ENCODE assay signal across 1 cellular context in the genomic region with DNA sequence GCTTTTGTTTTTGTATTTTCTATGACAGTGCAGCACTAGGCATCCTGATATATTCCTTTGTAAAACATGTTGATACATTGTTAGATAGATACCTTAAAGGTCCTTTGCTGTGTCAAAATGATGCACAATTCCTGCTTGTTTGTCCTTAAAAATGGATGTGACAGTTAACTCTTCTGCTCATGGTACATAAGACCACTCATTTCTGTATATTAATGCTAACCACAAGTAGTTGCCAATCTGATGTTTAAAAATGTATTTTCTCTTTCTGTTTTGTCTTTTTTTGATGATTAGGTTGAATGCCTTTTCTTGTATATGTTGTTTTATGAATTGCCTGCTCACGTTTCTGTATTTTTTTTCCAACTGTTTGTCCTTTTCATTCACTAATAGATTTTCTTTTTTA.
TF ChIP-seq lines count a peak whose summit lies in the region.

No MANE protein-coding gene starts in this region.

TF ChIP-seq in GM12878, 131 proteins besides CTCF, POLR2A, EP300 and RAD21 (continues in another document):
- TF ChIP-seq STAT1 (conservative IDR thresholded peaks at IDR 0.05) (no peak), HCFC1 (IDR thresholded peaks at IDR 0.05; ENCODE audit: low read length) (no peak), HDAC6 (IDR thresholded peaks at IDR 0.05; ENCODE audit: unreplicated experiment) (no peak), SIN3A (IDR thresholded peaks at IDR 0.05; ENCODE audit: low read depth, low read length) (no peak), NFIC (IDR thresholded peaks at IDR 0.05; ENCODE audit: low read depth, low read length) (peak; percentile 69; the same call in 1 of the 2 replicates), MYC (IDR thresholded peaks at IDR 0.05; ENCODE audit: insufficient read depth, insufficient read length, insufficient replicate concordance, low read length, severe bottlenecking) (no peak), YBX1 (IDR thresholded peaks at IDR 0.05) (no peak), ESRRA (IDR thresholded peaks at IDR 0.05; ENCODE audit: low read length) (no peak), KAT2A (conservative IDR thresholded peaks at IDR 0.05; ENCODE audit: control insufficient read depth, low read depth, low read length) (no peak), NBN (IDR thresholded peaks at IDR 0.05) (no peak), RELA (IDR thresholded peaks at IDR 0.05; ENCODE audit: borderline replicate concordance, partially characterized antibody) (no peak), IRF4 (IDR thresholded peaks at IDR 0.05; ENCODE audit: low read depth, low read length) (0 out of 2 replicates have a peak, but pooled peaks have one; percentile 24), IKZF2 (IDR thresholded peaks at IDR 0.05) (peak in 1 of 2 experiments; percentile 37; a peak in 1 of 4 replicates), YY1 (IDR thresholded peaks at IDR 0.05; ENCODE audit: low read depth, low read length) (no peak), FOXK2 (IDR thresholded peaks at IDR 0.05) (no peak), NR2F1 (conservative IDR thresholded peaks at IDR 0.05) (no peak), PML (IDR thresholded peaks at IDR 0.05; ENCODE audit: low read length) (no peak), SIX5 (IDR thresholded peaks at IDR 0.05; ENCODE audit: low read depth, low read length, severe bottlenecking) (no peak), EGR1 (IDR thresholded peaks at IDR 0.05; ENCODE audit: borderline replicate concordance in 1 of 2, low read depth in 2 of 2, low read length in 2 of 2) (no peak), TARDBP (IDR thresholded peaks at IDR 0.05; ENCODE audit: borderline replicate concordance) (no peak), ZNF384 (IDR thresholded peaks at IDR 0.05; ENCODE audit: borderline replicate concordance, low read depth, low read length) (no peak), RB1 (IDR thresholded peaks at IDR 0.05; ENCODE audit: borderline replicate concordance) (no peak), RCOR1 (conservative IDR thresholded peaks at IDR 0.05; ENCODE audit: low read depth, low read length) (no peak), BMI1 (IDR thresholded peaks at IDR 0.05; ENCODE audit: borderline replicate concordance) (no peak), BHLHE40 (IDR thresholded peaks at IDR 0.05; ENCODE audit: borderline replicate concordance in 1 of 2, low read depth in 2 of 2, low read length in 1 of 2) (peak; percentile 30 to 32; a peak in 1 of 4 replicates), ZNF24 (IDR thresholded peaks at IDR 0.05) (no peak), ETV6 (conservative IDR thresholded peaks at IDR 0.05 in 1 of 2, IDR thresholded peaks at IDR 0.05 in 1 of 2; ENCODE audit: borderline replicate concordance in 1 of 2, low read depth in 1 of 2) (no peak), SP1 (IDR thresholded peaks at IDR 0.05; ENCODE audit: low read depth, low read length) (no peak), TBL1XR1 (IDR thresholded peaks at IDR 0.05; ENCODE audit: low read depth, low read length) (no peak), RBBP5 (conservative IDR thresholded peaks at IDR 0.05) (no peak), SMC3 (IDR thresholded peaks at IDR 0.05; ENCODE audit: borderline replicate concordance, low read length) (no peak), ZNF274 (IDR thresholded peaks at IDR 0.05; ENCODE audit: insufficient read depth, insufficient read length) (no peak)
- TF ChIP-seq, protein P1, sequence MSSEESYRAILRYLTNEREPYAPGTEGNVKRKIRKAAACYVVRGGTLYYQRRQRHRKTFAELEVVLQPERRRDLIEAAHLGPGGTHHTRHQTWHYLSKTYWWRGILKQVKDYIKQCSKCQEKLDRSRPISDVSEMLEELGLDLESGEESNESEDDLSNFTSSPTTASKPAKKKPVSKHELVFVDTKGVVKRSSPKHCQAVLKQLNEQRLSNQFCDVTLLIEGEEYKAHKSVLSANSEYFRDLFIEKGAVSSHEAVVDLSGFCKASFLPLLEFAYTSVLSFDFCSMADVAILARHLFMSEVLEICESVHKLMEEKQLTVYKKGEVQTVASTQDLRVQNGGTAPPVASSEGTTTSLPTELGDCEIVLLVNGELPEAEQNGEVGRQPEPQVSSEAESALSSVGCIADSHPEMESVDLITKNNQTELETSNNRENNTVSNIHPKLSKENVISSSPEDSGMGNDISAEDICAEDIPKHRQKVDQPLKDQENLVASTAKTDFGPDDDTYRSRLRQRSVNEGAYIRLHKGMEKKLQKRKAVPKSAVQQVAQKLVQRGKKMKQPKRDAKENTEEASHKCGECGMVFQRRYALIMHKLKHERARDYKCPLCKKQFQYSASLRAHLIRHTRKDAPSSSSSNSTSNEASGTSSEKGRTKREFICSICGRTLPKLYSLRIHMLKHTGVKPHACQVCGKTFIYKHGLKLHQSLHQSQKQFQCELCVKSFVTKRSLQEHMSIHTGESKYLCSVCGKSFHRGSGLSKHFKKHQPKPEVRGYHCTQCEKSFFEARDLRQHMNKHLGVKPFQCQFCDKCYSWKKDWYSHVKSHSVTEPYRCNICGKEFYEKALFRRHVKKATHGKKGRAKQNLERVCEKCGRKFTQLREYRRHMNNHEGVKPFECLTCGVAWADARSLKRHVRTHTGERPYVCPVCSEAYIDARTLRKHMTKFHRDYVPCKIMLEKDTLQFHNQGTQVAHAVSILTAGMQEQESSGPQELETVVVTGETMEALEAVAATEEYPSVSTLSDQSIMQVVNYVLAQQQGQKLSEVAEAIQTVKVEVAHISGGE (CRISPR knock-in tag; IDR thresholded peaks at IDR 0.05) = no peak
- TF ChIP-seq, protein P2, sequence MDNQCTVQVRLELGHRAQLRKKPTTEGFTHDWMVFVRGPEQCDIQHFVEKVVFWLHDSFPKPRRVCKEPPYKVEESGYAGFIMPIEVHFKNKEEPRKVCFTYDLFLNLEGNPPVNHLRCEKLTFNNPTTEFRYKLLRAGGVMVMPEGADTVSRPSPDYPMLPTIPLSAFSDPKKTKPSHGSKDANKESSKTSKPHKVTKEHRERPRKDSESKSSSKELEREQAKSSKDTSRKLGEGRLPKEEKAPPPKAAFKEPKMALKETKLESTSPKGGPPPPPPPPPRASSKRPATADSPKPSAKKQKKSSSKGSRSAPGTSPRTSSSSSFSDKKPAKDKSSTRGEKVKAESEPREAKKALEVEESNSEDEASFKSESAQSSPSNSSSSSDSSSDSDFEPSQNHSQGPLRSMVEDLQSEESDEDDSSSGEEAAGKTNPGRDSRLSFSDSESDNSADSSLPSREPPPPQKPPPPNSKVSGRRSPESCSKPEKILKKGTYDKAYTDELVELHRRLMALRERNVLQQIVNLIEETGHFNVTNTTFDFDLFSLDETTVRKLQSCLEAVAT (IDR thresholded peaks at IDR 0.05) = no peak
- TF ChIP-seq, protein P3, sequence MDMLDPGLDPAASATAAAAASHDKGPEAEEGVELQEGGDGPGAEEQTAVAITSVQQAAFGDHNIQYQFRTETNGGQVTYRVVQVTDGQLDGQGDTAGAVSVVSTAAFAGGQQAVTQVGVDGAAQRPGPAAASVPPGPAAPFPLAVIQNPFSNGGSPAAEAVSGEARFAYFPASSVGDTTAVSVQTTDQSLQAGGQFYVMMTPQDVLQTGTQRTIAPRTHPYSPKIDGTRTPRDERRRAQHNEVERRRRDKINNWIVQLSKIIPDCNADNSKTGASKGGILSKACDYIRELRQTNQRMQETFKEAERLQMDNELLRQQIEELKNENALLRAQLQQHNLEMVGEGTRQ (IDR thresholded peaks at IDR 0.05; ENCODE audit: borderline replicate concordance, low read depth, low read length) = no peak
- TF ChIP-seq, protein P4, sequence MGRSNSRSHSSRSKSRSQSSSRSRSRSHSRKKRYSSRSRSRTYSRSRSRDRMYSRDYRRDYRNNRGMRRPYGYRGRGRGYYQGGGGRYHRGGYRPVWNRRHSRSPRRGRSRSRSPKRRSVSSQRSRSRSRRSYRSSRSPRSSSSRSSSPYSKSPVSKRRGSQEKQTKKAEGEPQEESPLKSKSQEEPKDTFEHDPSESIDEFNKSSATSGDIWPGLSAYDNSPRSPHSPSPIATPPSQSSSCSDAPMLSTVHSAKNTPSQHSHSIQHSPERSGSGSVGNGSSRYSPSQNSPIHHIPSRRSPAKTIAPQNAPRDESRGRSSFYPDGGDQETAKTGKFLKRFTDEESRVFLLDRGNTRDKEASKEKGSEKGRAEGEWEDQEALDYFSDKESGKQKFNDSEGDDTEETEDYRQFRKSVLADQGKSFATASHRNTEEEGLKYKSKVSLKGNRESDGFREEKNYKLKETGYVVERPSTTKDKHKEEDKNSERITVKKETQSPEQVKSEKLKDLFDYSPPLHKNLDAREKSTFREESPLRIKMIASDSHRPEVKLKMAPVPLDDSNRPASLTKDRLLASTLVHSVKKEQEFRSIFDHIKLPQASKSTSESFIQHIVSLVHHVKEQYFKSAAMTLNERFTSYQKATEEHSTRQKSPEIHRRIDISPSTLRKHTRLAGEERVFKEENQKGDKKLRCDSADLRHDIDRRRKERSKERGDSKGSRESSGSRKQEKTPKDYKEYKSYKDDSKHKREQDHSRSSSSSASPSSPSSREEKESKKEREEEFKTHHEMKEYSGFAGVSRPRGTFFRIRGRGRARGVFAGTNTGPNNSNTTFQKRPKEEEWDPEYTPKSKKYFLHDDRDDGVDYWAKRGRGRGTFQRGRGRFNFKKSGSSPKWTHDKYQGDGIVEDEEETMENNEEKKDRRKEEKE (IDR thresholded peaks at IDR 0.05) = no peak
- TF ChIP-seq, protein P5, sequence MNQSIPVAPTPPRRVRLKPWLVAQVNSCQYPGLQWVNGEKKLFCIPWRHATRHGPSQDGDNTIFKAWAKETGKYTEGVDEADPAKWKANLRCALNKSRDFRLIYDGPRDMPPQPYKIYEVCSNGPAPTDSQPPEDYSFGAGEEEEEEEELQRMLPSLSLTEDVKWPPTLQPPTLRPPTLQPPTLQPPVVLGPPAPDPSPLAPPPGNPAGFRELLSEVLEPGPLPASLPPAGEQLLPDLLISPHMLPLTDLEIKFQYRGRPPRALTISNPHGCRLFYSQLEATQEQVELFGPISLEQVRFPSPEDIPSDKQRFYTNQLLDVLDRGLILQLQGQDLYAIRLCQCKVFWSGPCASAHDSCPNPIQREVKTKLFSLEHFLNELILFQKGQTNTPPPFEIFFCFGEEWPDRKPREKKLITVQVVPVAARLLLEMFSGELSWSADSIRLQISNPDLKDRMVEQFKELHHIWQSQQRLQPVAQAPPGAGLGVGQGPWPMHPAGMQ (IDR thresholded peaks at IDR 0.05; ENCODE audit: borderline replicate concordance) = no peak
- TF ChIP-seq, protein P6, sequence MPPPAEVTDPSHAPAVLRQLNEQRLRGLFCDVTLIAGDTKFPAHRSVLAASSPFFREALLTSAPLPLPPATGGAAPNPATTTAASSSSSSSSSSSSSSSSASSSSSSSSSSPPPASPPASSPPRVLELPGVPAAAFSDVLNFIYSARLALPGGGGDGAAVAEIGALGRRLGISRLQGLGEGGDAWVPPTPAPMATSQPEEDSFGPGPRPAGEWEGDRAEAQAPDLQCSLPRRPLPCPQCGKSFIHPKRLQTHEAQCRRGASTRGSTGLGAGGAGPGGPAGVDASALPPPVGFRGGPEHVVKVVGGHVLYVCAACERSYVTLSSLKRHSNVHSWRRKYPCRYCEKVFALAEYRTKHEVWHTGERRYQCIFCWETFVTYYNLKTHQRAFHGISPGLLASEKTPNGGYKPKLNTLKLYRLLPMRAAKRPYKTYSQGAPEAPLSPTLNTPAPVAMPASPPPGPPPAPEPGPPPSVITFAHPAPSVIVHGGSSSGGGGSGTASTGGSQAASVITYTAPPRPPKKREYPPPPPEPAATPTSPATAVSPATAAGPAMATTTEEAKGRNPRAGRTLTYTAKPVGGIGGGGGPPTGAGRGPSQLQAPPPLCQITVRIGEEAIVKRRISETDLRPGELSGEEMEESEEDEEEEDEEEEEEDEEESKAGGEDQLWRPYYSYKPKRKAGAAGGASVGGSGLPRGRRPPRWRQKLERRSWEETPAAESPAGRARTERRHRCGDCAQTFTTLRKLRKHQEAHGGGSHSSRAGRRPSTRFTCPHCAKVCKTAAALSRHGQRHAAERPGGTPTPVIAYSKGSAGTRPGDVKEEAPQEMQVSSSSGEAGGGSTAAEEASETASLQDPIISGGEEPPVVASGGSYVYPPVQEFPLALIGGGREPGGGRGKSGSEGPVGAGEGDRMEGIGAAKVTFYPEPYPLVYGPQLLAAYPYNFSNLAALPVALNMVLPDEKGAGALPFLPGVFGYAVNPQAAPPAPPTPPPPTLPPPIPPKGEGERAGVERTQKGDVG (CRISPR knock-in tag; IDR thresholded peaks at IDR 0.05) = no peak
- TF ChIP-seq, protein P7, sequence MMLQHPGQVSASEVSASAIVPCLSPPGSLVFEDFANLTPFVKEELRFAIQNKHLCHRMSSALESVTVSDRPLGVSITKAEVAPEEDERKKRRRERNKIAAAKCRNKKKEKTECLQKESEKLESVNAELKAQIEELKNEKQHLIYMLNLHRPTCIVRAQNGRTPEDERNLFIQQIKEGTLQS (IDR thresholded peaks at IDR 0.05; ENCODE audit: borderline replicate concordance, extremely low read depth, low read depth, low read length) = no peak
- TF ChIP-seq, protein P8, sequence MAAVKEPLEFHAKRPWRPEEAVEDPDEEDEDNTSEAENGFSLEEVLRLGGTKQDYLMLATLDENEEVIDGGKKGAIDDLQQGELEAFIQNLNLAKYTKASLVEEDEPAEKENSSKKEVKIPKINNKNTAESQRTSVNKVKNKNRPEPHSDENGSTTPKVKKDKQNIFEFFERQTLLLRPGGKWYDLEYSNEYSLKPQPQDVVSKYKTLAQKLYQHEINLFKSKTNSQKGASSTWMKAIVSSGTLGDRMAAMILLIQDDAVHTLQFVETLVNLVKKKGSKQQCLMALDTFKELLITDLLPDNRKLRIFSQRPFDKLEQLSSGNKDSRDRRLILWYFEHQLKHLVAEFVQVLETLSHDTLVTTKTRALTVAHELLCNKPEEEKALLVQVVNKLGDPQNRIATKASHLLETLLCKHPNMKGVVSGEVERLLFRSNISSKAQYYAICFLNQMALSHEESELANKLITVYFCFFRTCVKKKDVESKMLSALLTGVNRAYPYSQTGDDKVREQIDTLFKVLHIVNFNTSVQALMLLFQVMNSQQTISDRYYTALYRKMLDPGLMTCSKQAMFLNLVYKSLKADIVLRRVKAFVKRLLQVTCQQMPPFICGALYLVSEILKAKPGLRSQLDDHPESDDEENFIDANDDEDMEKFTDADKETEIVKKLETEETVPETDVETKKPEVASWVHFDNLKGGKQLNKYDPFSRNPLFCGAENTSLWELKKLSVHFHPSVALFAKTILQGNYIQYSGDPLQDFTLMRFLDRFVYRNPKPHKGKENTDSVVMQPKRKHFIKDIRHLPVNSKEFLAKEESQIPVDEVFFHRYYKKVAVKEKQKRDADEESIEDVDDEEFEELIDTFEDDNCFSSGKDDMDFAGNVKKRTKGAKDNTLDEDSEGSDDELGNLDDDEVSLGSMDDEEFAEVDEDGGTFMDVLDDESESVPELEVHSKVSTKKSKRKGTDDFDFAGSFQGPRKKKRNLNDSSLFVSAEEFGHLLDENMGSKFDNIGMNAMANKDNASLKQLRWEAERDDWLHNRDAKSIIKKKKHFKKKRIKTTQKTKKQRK (IDR thresholded peaks at IDR 0.05; ENCODE audit: low read depth, low read length) = no peak
